In the genomic region with DNA sequence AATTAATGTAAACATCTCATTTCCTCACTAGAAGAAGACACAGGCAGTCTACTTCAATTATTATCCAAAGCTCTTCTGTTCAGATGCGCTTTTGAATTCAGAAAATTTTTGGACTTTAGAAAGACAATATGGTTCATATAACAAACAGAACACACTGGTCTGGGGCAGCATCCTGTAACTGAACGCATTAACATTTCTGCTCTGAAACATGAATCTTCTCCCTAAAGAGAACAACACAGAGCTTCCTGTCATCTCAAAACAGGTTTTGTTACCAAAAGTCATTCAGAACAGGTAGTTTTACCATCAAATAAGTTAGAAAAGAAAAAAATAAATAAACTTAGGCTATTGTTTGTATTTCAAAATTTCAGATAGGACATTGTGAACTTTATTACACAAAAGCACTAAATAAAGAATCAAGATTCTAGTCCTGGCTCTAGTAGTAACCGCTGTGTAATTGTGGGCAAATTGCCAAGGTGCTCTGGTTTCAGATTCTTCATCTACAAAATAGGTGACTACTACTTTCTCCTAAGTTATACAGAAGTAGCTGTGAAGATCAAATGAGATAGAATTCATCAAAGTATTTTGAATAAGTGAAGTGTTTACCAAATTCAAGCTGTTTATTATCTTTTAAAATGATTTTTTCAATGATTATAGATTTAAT, we compare ENCODE assay signal across 11 cellular contexts.
A peak's percentile ranks its signal among the peaks of the same experiment; 100 is the strongest.
DNase-seq lines count a peak whose midpoint lies in the region; ATAC-seq, FAIRE-seq and TF ChIP-seq lines count a peak whose summit lies in the region.
"Had no signal": no experiment of that assay in that cellular context is flagged by ENCODE, and none has a peak within 500 bp of the region (broad histone marks: within the 10 kb centered on the region; RNA-seq: fewer than 3 reads in every experiment).

No MANE protein-coding gene starts in this region.

- no peak for ATAC-seq in GM18873 (IDR thresholded peaks at IDR 0.05; ENCODE audit: low FRiP score, unreplicated experiment)
- ATAC-seq: A549 had no signal

- H3K36me3 ChIP-seq in bronchial epithelial cell (ENCODE audit: control insufficient read depth, insufficient read depth, low read length): no peaks in the 10 kb centered on the region
- H3K36me3 ChIP-seq: MG63 had no signal

- peak in 2 of 3 experiments; percentile 13 to 25 for DNase-seq in NCI-H1417 (lab: John Stamatoyannopoulos, UW)
- no peak for DNase-seq in NCI-H1417 treated with DMSO at 0.1 percent for 48 hours (lab: John Stamatoyannopoulos, UW)
- peak; percentile 16 for DNase-seq in HT-29 (ENCODE audit: low spot score)
- peak; percentile 21 for DNase-seq in bronchial epithelial cell (ENCODE audit: low read depth)
- peak; percentile 44 for DNase-seq in medulla oblongata (ENCODE audit: extremely low spot score)
- no peak for DNase-seq in activated naive CD4-positive, alpha-beta T cell treated with anti-CD3 and anti-CD28 coated beads, Interleukin-2, amount 10 ng/mL, durations not matched to agents 7 days and 5 days
- no peak for DNase-seq in NCI-H2227 treated with DMSO at 0.1 percent for 48 hours (lab: John Stamatoyannopoulos, UW)
- DNase-seq: activated naive CD4-positive, alpha-beta T cell treated with anti-CD3 and anti-CD28 coated beads, Interleukin-2, amount 50 U/mL, for 16 hours; MG63 had no signal

- no peaks in the 10 kb centered on the region for H3K9me3 Mint-ChIP-seq in activated naive CD4-positive, alpha-beta T cell treated with anti-CD3 and anti-CD28 coated beads, Interleukin-2, amount 10 ng/mL, durations not matched to agents 7 days and 5 days

- peaks cover 8% of the 10 kb centered on the region for H3K27me3 Mint-ChIP-seq in activated naive CD4-positive, alpha-beta T cell treated with anti-CD3 and anti-CD28 coated beads, Interleukin-2, amount 10 ng/mL, durations not matched to agents 7 days and 5 days

- H3K4me3 Mint-ChIP-seq in activated naive CD4-positive, alpha-beta T cell treated with anti-CD3 and anti-CD28 coated beads, Interleukin-2, amount 10 ng/mL, durations not matched to agents 7 days and 5 days: no peak overlapping the region

- H3K4me1 Mint-ChIP-seq in activated naive CD4-positive, alpha-beta T cell treated with anti-CD3 and anti-CD28 coated beads, Interleukin-2, amount 10 ng/mL, durations not matched to agents 7 days and 5 days: no peaks in the 10 kb centered on the region

- no peak overlapping the region for H3K4me3 ChIP-seq in bronchial epithelial cell (ENCODE audit: low read depth, low read length)
- H3K4me3 ChIP-seq: A549, MG63 had no signal

- CTCF ChIA-PET in activated naive CD4-positive, alpha-beta T cell treated with anti-CD3 and anti-CD28 coated beads, Interleukin-2, amount 10 ng/mL, durations not matched to agents 7 days and 5 days (lab: Charles Lee): interaction anchor here (0.7 to 1.2 kb wide), 3 partner anchors 100 to 571 kb away, joined by 3 to 4 read pairs (median 3); no protein-coding TSS in a partner anchor

- H3K27ac Mint-ChIP-seq in activated naive CD4-positive, alpha-beta T cell treated with anti-CD3 and anti-CD28 coated beads, Interleukin-2, amount 10 ng/mL, durations not matched to agents 7 days and 5 days: no peak overlapping the region

- no peaks in the 10 kb centered on the region for H3K36me3 Mint-ChIP-seq in activated naive CD4-positive, alpha-beta T cell treated with anti-CD3 and anti-CD28 coated beads, Interleukin-2, amount 10 ng/mL, durations not matched to agents 7 days and 5 days

- no peak for TF ChIP-seq CTCF in bronchial epithelial cell (IDR thresholded peaks at IDR 0.05; ENCODE audit: insufficient read depth, low read length, severe bottlenecking)

- H3K27me3 ChIP-seq in bronchial epithelial cell (ENCODE audit: control insufficient read depth, insufficient read depth, low read length): peaks cover 4% of the 10 kb centered on the region
- H3K27me3 ChIP-seq: MG63 had no signal

- no peak for FAIRE-seq in bronchial epithelial cell (lab: Jason Lieb, UNC)
- FAIRE-seq: A549 had no signal

Comparison
In these comparisons a context has a peak if more than half of its experiments do, and no peak if none do; other contexts are left out.
1. DNase-seq: peak in NCI-H1417 (2 of 3), HT-29 (single experiment), bronchial epithelial cell (single experiment) and medulla oblongata (single experiment); none in NCI-H1417 treated with DMSO at 0.1 percent for 48 hours (single experiment), activated naive CD4-positive, alpha-beta T cell treated with anti-CD3 and anti-CD28 coated beads, Interleukin-2, amount 10 ng/mL, durations not matched to agents 7 days and 5 days (single experiment) and NCI-H2227 treated with DMSO at 0.1 percent for 48 hours (single experiment).